1 cellular context compared by ENCODE assay signal in genomic region chr1:225943582-225943981, GRCh38.
TF ChIP-seq lines count a peak whose summit lies in the region.

No MANE protein-coding gene starts in this region.

TF ChIP-seq in K562, 482 proteins besides CTCF, POLR2A, EP300 and RAD21 (continues in another document):
- TF ChIP-seq MNT (conservative IDR thresholded peaks at IDR 0.05) = 0 out of 4 replicates have a peak, but pooled peaks of 1 of the 2 experiments have one; percentile 20
- TF ChIP-seq SMARCA5 (IDR thresholded peaks at IDR 0.05) = peak; percentile 75
- no peak for TF ChIP-seq MCM2 (IDR thresholded peaks at IDR 0.05; ENCODE audit: low read depth)
- TF ChIP-seq NFATC3 (IDR thresholded peaks at IDR 0.05) = no peak
- peak; percentile 36; the same call in 1 of the 2 replicates for TF ChIP-seq CHAMP1 (IDR thresholded peaks at IDR 0.05)
- no peak for TF ChIP-seq OTX1 (CRISPR knock-in tag; IDR thresholded peaks at IDR 0.05)
- TF ChIP-seq ZNF121 (CRISPR knock-in tag; conservative IDR thresholded peaks at IDR 0.05) = peak; percentile 99
- TF ChIP-seq ARID1B (IDR thresholded peaks at IDR 0.05) = peak; percentile 32; the same call in 1 of the 2 replicates
- peak in 1 of 2 experiments; percentile 50; a peak in 1 of 4 replicates for TF ChIP-seq ARNT (IDR thresholded peaks at IDR 0.05)
- TF ChIP-seq DDX20 (tag; IDR thresholded peaks at IDR 0.05; ENCODE audit: low read depth) = no peak
- TF ChIP-seq TRIM24 (IDR thresholded peaks at IDR 0.05) = 0 out of 4 replicates have a peak, but pooled peaks of 1 of the 2 experiments have one; percentile 20
- peak; percentile 80 for TF ChIP-seq FOSL1 (tag; conservative IDR thresholded peaks at IDR 0.05)
- TF ChIP-seq CEBPG (CRISPR knock-in tag; IDR thresholded peaks at IDR 0.05) = no peak
- TF ChIP-seq CEBPG (tag; conservative IDR thresholded peaks at IDR 0.05 in 1 of 2, IDR thresholded peaks at IDR 0.05 in 1 of 2) = no peak
- TF ChIP-seq HDAC6 (IDR thresholded peaks at IDR 0.05; ENCODE audit: low read depth, low read length) = no peak
- TF ChIP-seq ZNF740 (CRISPR knock-in tag; IDR thresholded peaks at IDR 0.05) = no peak
- TF ChIP-seq ZNF740 (tag; IDR thresholded peaks at IDR 0.05) = no peak
- no peak for TF ChIP-seq FIP1L1 (IDR thresholded peaks at IDR 0.05; ENCODE audit: low read depth, low read length, poor library complexity, severe bottlenecking)
- TF ChIP-seq BCOR (IDR thresholded peaks at IDR 0.05) = peak; percentile 90
- no peak for TF ChIP-seq MBD2 (IDR thresholded peaks at IDR 0.05; ENCODE audit: borderline replicate concordance, low read depth)
- TF ChIP-seq ZNF347 (CRISPR knock-in tag; IDR thresholded peaks at IDR 0.05; ENCODE audit: low read depth) = no peak
- TF ChIP-seq GTF2E2 (tag; IDR thresholded peaks at IDR 0.05) = no peak
- TF ChIP-seq PRDM10 (IDR thresholded peaks at IDR 0.05; ENCODE audit: partially characterized antibody) = no peak
- TF ChIP-seq KLF1 (tag; IDR thresholded peaks at IDR 0.05) = no peak
- TF ChIP-seq SAP30 (IDR thresholded peaks at IDR 0.05; ENCODE audit: borderline replicate concordance, insufficient read depth, low read depth, low read length, poor library complexity, severe bottlenecking) = no peak
- TF ChIP-seq BCLAF1 (IDR thresholded peaks at IDR 0.05; ENCODE audit: borderline replicate concordance in 1 of 2, control insufficient read depth in 1 of 2, low read depth in 2 of 2, low read length in 1 of 2) = no peak
- no peak for TF ChIP-seq AFF4 (CRISPR knock-in tag; IDR thresholded peaks at IDR 0.05)
- TF ChIP-seq HDAC2 (IDR thresholded peaks at IDR 0.05) = peak; percentile 45; the same call in 1 of the 2 replicates
- no peak for TF ChIP-seq TAL1 (IDR thresholded peaks at IDR 0.05)
- no peak for TF ChIP-seq HMGXB4 (CRISPR knock-in tag; IDR thresholded peaks at IDR 0.05)
- peak; percentile 67 for TF ChIP-seq JUND (IDR thresholded peaks at IDR 0.05; ENCODE audit: borderline replicate concordance, low read depth, low read length)
- TF ChIP-seq JUND (tag; IDR thresholded peaks at IDR 0.05; ENCODE audit: borderline replicate concordance, low read depth, low read length) = peak; percentile 75; the same call in 2 of the 3 replicates
- no peak for TF ChIP-seq HES1 (IDR thresholded peaks at IDR 0.05; ENCODE audit: low read depth)
- no peak for TF ChIP-seq ZBTB7A (IDR thresholded peaks at IDR 0.05; ENCODE audit: borderline replicate concordance, control insufficient read depth, low read depth, low read length)
- TF ChIP-seq ZNF197 (CRISPR knock-in tag; IDR thresholded peaks at IDR 0.05; ENCODE audit: low read depth) = no peak
- no peak for TF ChIP-seq CBX5 (IDR thresholded peaks at IDR 0.05; ENCODE audit: borderline replicate concordance, low read depth)
- TF ChIP-seq CBX3 (IDR thresholded peaks at IDR 0.05; ENCODE audit: borderline replicate concordance in 1 of 2, low read length in 2 of 2) = peak in 1 of 2 experiments; percentile 78; a peak in 2 of 3 replicates
- TF ChIP-seq ADNP (tag; IDR thresholded peaks at IDR 0.05) = peak; percentile 85
- peak; percentile 94 to 96 for TF ChIP-seq KDM1A (IDR thresholded peaks at IDR 0.05)
- peak; percentile 40; the same call in 1 of the 2 replicates for TF ChIP-seq DPF2 (IDR thresholded peaks at IDR 0.05)
- peak; percentile 87 for TF ChIP-seq RBM25 (IDR thresholded peaks at IDR 0.05; ENCODE audit: low read depth, low read length, severe bottlenecking)
- no peak for TF ChIP-seq NCOA1 (IDR thresholded peaks at IDR 0.05; ENCODE audit: low read depth)
- TF ChIP-seq BRD9 (IDR thresholded peaks at IDR 0.05; ENCODE audit: low read depth, partially characterized antibody) = no peak
- TF ChIP-seq GATAD2A (IDR thresholded peaks at IDR 0.05) = no peak
- TF ChIP-seq NR4A1 (CRISPR knock-in tag; IDR thresholded peaks at IDR 0.05) = no peak
- TF ChIP-seq NR4A1 (tag; IDR thresholded peaks at IDR 0.05) = no peak
- TF ChIP-seq ZNF695 (CRISPR knock-in tag; IDR thresholded peaks at IDR 0.05) = no peak
- TF ChIP-seq DLX4 (CRISPR knock-in tag; IDR thresholded peaks at IDR 0.05) = no peak
